9 cellular contexts compared by ENCODE assay signal in the genomic region with DNA sequence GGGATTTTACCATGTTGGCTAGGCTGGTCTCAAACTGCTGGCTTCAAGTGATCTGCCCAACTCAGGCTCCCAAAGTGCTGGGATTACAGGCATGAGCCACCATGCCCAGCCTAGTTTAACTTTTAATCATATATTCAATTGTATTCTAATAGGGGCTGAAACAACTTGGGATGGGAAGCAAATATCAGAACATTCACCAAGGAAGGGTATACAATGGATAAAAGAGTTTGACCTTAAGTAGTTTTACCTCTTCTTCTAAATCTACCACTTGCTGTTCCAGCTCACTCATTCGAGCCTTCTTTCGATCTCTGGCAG. TPM values are rescaled to one million over a fixed set of nuclear protein-coding genes. Genes with fewer than 3 reads are reported as not detected.
DNase-seq lines count a peak whose midpoint lies in the region; ATAC-seq and TF ChIP-seq lines count a peak whose summit lies in the region.
"Had no signal": no experiment of that assay in that cellular context is flagged by ENCODE, and none has a peak within 500 bp of the region (broad histone marks: within the 10 kb centered on the region; RNA-seq: fewer than 3 reads in every experiment).

No MANE protein-coding gene starts in this region.

- H3K27ac ChIP-seq in left ventricle myocardium inferior (replicated peaks), result peak overlapping the region; percentile 100
- H3K27ac ChIP-seq in ascending aorta, result peak overlapping the region; percentile 100
- peak overlapping the region; percentile 100 for H3K27ac ChIP-seq in upper lobe of right lung

- H3K4me1 Mint-ChIP-seq in memory B cell, result peaks cover 34% of the 10 kb centered on the region

- intact Hi-C loops in left ventricle myocardium inferior (cut with micrococcal nuclease), result no loop called here
- intact Hi-C loops in left ventricle myocardium superior (cut with micrococcal nuclease), result no loop called here
- intact Hi-C loops in ascending aorta (cut with DNase I), result no loop called here
- intact Hi-C loops in upper lobe of right lung (cut with DNase I), result no loop called here

- H3K4me1 ChIP-seq in left ventricle myocardium inferior (peaks cover 85% of the 10 kb centered on the region), ascending aorta (peaks cover 17 to 30% of the 10 kb centered on the region in 2 donors), upper lobe of right lung (peaks cover 56% of the 10 kb centered on the region)

- TF ChIP-seq CTCF in left ventricle myocardium inferior (IDR thresholded peaks at IDR 0.05; ENCODE audit: borderline replicate concordance), result no peak
- no peak for TF ChIP-seq CTCF in ascending aorta (IDR thresholded peaks at IDR 0.05)
- TF ChIP-seq CTCF in upper lobe of right lung (IDR thresholded peaks at IDR 0.05), result no peak

- no peak for ATAC-seq in left ventricle myocardium superior
- no peak for ATAC-seq in memory B cell (ENCODE audit: low read depth)
- ATAC-seq in upper lobe of right lung, result no peak

- H3K9me3 ChIP-seq in left ventricle myocardium inferior (replicated peaks), result no peaks in the 10 kb centered on the region
- no peaks in the 10 kb centered on the region for H3K9me3 ChIP-seq in ascending aorta
- H3K9me3 ChIP-seq in upper lobe of right lung, result no peaks in the 10 kb centered on the region

- H3K27me3 Mint-ChIP-seq in memory B cell, result no peaks in the 10 kb centered on the region

- H3K9me3 Mint-ChIP-seq in memory B cell, result no peaks in the 10 kb centered on the region

- peak overlapping the region; percentile 92 for H3K27ac Mint-ChIP-seq in memory B cell

- DNase-seq in left ventricle myocardium inferior (no peak), left ventricle myocardium superior (no peak), ascending aorta (ENCODE audit: low spot score in 2 of 2) (no peak), memory B cell (ENCODE audit: low spot score in 2 of 2) (no peak), upper lobe of right lung (no peak), DMS114 treated with DMSO at 0.1 percent for 48 hours (lab: John Stamatoyannopoulos, UW; ENCODE audit: unreplicated experiment) (no peak), NK-92 (lab: John Stamatoyannopoulos, UW; ENCODE audit: unreplicated experiment) (no peak), NCI-H526 treated with DMSO at 0.1 percent for 48 hours (lab: John Stamatoyannopoulos, UW) (no peak)
- DNase-seq: NCI-H2029 treated with DMSO at 0.1 percent for 48 hours had no signal

- H3K27me3 ChIP-seq in left ventricle myocardium inferior (ENCODE audit: low read depth) (no peaks in the 10 kb centered on the region), ascending aorta (no peaks in the 10 kb centered on the region), upper lobe of right lung (no peaks in the 10 kb centered on the region)

- peaks cover 14% of the 10 kb centered on the region for H3K36me3 Mint-ChIP-seq in memory B cell

- H3K4me3 ChIP-seq in left ventricle myocardium inferior, result peak overlapping the region; percentile 97
- peak overlapping the region; percentile 96 to 100 for H3K4me3 ChIP-seq in ascending aorta
- peak overlapping the region; percentile 90 for H3K4me3 ChIP-seq in upper lobe of right lung

- H3K36me3 ChIP-seq in left ventricle myocardium inferior (peaks cover 50% of the 10 kb centered on the region), ascending aorta (peaks cover 35 to 42% of the 10 kb centered on the region in 2 donors), upper lobe of right lung (peaks cover 45% of the 10 kb centered on the region)

- peak overlapping the region; percentile 95 for H3K4me3 Mint-ChIP-seq in memory B cell

RNA-seq across cellular contexts. Expression of gene XBP1, which starts 1.6 kb away (rescaled TPM):
- 75.9 TPM for total RNA-seq in left ventricle myocardium inferior
- total RNA-seq in left ventricle myocardium superior, result 73.7 TPM
- 158 TPM for total RNA-seq in ascending aorta
- 255 TPM for total RNA-seq in upper lobe of right lung

RNA-seq across cellular contexts. Expression of gene CCDC117, which starts 26.3 kb away (rescaled TPM):
- total RNA-seq in left ventricle myocardium inferior (10.1 TPM), left ventricle myocardium superior (13.2 TPM), ascending aorta (10.7 TPM), upper lobe of right lung (19.7 TPM)

RNA-seq across cellular contexts. Expression of gene HSCB, which starts 56.9 kb away (rescaled TPM):
- total RNA-seq in left ventricle myocardium inferior (9.8 TPM), left ventricle myocardium superior (11.1 TPM), ascending aorta (0.85 TPM), upper lobe of right lung (12.0 TPM)

RNA-seq across cellular contexts. Expression of gene CHEK2, which starts 57.1 kb away (rescaled TPM):
- total RNA-seq in left ventricle myocardium inferior (2.5 TPM), left ventricle myocardium superior (1.3 TPM), ascending aorta (1.3 TPM), upper lobe of right lung (9.2 TPM)
